ENCODE assay signal across 8 cellular contexts in the genomic region with DNA sequence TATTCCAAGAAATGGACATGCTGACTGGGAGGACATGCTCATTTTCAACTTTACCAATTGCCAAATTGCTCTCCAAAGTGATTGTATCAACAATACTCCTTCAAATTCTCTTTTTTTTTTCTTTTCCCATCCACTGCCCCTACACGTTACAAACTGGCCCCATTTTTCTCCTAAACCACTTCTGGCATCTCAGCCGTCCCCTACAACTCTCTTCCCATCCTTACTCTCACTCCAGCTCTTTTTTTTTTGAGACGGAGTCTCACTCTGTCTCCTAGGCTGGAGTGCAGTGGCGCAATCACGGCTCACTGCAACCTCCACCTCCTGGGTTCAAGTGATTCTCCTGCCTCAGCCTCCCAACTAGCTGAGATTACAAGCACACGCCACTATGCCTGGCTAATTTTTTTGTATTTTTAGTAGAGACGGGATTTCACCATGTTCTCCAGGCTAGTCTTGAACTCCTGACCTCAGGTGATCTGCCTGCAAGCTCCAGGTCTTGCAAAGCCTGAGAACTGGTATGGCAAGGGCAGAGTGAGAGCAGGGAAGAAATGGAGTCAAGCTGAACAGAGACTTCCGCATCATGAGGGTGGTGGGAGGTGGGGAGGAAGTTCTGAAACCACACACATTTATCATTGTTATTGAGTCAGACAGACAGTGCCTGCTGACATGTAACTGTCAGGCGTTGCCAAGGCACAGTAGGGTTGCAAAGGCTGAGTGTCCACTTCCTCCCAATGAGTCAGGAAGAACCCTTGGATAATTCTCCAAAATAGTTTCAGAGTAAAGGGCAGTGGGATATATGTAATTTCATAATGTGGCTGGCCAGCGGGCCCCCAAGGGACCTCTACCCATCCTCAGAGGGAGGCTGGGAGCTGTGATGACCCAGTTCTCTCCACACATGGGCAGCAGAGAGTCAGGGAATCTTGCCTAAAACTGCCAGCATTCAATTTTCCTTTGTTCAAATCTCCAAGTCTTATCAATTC. TPM values are rescaled to one million over a fixed set of nuclear protein-coding genes. Genes with fewer than 3 reads are reported as not detected.
DNase-seq lines count a peak whose midpoint lies in the region; ATAC-seq, FAIRE-seq and TF ChIP-seq lines count a peak whose summit lies in the region.

No MANE protein-coding gene starts in this region.

- no peaks in the 10 kb centered on the region for H4K20me1 ChIP-seq in keratinocyte (ENCODE audit: control insufficient read depth, extremely low read depth, insufficient read depth, low read length)

- H3K4me3 ChIP-seq in keratinocyte (ENCODE audit: control insufficient read depth in 2 of 3, extremely low read depth in 1 of 3, insufficient read depth in 2 of 3, low read depth in 1 of 3, low read length in 3 of 3): no peak overlapping the region

- peaks cover 20% of the 10 kb centered on the region for H3K4me1 Mint-ChIP-seq in activated naive CD8-positive, alpha-beta T cell treated with anti-CD3 and anti-CD28 coated beads for 36 hours

- peaks cover 13% of the 10 kb centered on the region for H3K4me1 ChIP-seq in keratinocyte (ENCODE audit: control insufficient read depth, extremely low read depth, insufficient read depth, low read length)

- H3K27ac Mint-ChIP-seq in activated naive CD8-positive, alpha-beta T cell treated with anti-CD3 and anti-CD28 coated beads for 36 hours: peak overlapping the region; percentile 57

- peak overlapping the region; percentile 30 for H3K4me3 Mint-ChIP-seq in activated naive CD8-positive, alpha-beta T cell treated with anti-CD3 and anti-CD28 coated beads for 36 hours

- H3K36me3 Mint-ChIP-seq in activated naive CD8-positive, alpha-beta T cell treated with anti-CD3 and anti-CD28 coated beads for 36 hours: peaks cover 3% of the 10 kb centered on the region

- no peaks in the 10 kb centered on the region for H3K27me3 ChIP-seq in keratinocyte (ENCODE audit: control insufficient read depth, extremely low read depth, insufficient read depth, low read length)

- H3K9me3 ChIP-seq in keratinocyte (ENCODE audit: control insufficient read depth, low read depth, low read length): no peaks in the 10 kb centered on the region

- in situ Hi-C loops in G401 (cut with HindIII; ENCODE audit: low sequenced_read_pairs): no loop called here

- DNase-seq in GM03348 (ENCODE audit: low spot score): peak; percentile 88
- DNase-seq in SW480 (ENCODE audit: low spot score): peak; percentile 40
- peak; percentile 61 for DNase-seq in activated naive CD8-positive, alpha-beta T cell treated with anti-CD3 and anti-CD28 coated beads for 36 hours
- DNase-seq in keratinocyte (ENCODE audit: low read depth, low spot score): no peak
- peak; percentile 27 for DNase-seq in stimulated activated CD8-positive, alpha-beta memory T cell treated with anti-CD3 and anti-CD28 coated beads, Interleukin-15, amount 100 ng/mL, for 1 hour (ENCODE audit: low read depth)
- DNase-seq in G401 (ENCODE audit: low spot score): no peak
- no peak for DNase-seq in NCI-H526 treated with DMSO at 0.1 percent for 48 hours (lab: John Stamatoyannopoulos, UW)

- H3K79me2 ChIP-seq in keratinocyte (ENCODE audit: control insufficient read depth, insufficient read depth, low read length): no peaks in the 10 kb centered on the region

- peak overlapping the region; percentile 1 for H2AFZ ChIP-seq in keratinocyte (ENCODE audit: control insufficient read depth, low read length)

- peak; percentile 83 for ATAC-seq in HG03175 (IDR thresholded peaks at IDR 0.05; ENCODE audit: unreplicated experiment)

- peaks cover 2% of the 10 kb centered on the region for H3K9me1 ChIP-seq in keratinocyte (ENCODE audit: control insufficient read depth, extremely low read depth, insufficient read depth, low read length)

- no peaks in the 10 kb centered on the region for H3K36me3 ChIP-seq in keratinocyte (ENCODE audit: control insufficient read depth in 2 of 2, extremely low read depth in 1 of 2, insufficient read depth in 2 of 2, low read length in 2 of 2)

- dilution Hi-C loops in keratinocyte (cut with MboI; ENCODE audit: extremely low pct_ligation_motif_present, low sequenced_read_pairs): no loop called here

- no peaks in the 10 kb centered on the region for H3K9me3 Mint-ChIP-seq in activated naive CD8-positive, alpha-beta T cell treated with anti-CD3 and anti-CD28 coated beads for 36 hours

- FAIRE-seq in keratinocyte (lab: Jason Lieb, UNC): peak; percentile 93

- H3K4me2 ChIP-seq in keratinocyte (ENCODE audit: control insufficient read depth, extremely low read depth, insufficient read depth, low read depth, low read length): peak overlapping the region; percentile 63

- TF ChIP-seq CTCF in keratinocyte (optimal IDR thresholded peaks at IDR 0.05 in 1 of 3, IDR thresholded peaks at IDR 0.05 in 1 of 3, conservative IDR thresholded peaks at IDR 0.05 in 1 of 3; ENCODE audit: extremely low read depth in 1 of 3, insufficient read depth in 2 of 3, low read length in 3 of 3): peak; percentile 25 to 33 (median 29)

- peak overlapping the region; percentile 72 for H3K27ac ChIP-seq in keratinocyte (ENCODE audit: control insufficient read depth, insufficient read depth, low read length)

- H3K9ac ChIP-seq in keratinocyte (ENCODE audit: control insufficient read depth, extremely low read depth, insufficient read depth, low read length): peak overlapping the region; percentile 38

- no peaks in the 10 kb centered on the region for H3K27me3 Mint-ChIP-seq in activated naive CD8-positive, alpha-beta T cell treated with anti-CD3 and anti-CD28 coated beads for 36 hours

RNA-seq across cellular contexts. Expression of a gene that starts 17.4 kb away (rescaled TPM):
- not detected for total RNA-seq in activated naive CD8-positive, alpha-beta T cell treated with anti-CD3 and anti-CD28 coated beads for 36 hours
- not detected in 3 replicates for polyA plus RNA-seq in keratinocyte
- polyA plus RNA-seq in keratinocyte (2011; ENCODE audit: low read depth): not detected
- polyA plus RNA-seq in keratinocyte (2011; cell fraction: cytosol; rRNA removed): not detected in 2 replicates
- polyA plus RNA-seq in keratinocyte (2011; cell fraction: nucleus; rRNA removed): not detected in 2 replicates
- not detected in 2 replicates for polyA plus RNA-seq in keratinocyte (2012; ENCODE audit: low replicate concordance)
- not detected in 3 replicates for polyA minus RNA-seq in keratinocyte
- polyA minus RNA-seq in keratinocyte (2011; cell fraction: cytosol; rRNA and poly(A)+ RNA removed): not detected
- polyA minus RNA-seq in keratinocyte (2011; cell fraction: nucleus; rRNA and poly(A)+ RNA removed): not detected in 2 replicates
- total RNA-seq in G401 (2014; rRNA removed; shearing (Covaris generic)): not detected in 2 replicates

RNA-seq across cellular contexts. Expression of a gene that starts 33.6 kb away (rescaled TPM):
- total RNA-seq in activated naive CD8-positive, alpha-beta T cell treated with anti-CD3 and anti-CD28 coated beads for 36 hours: 100 to 1,000 TPM; 301 to 302 TPM
- 291 to 499 TPM (median 312 TPM) in 3 replicates for polyA plus RNA-seq in keratinocyte
- polyA plus RNA-seq in keratinocyte (2011; ENCODE audit: low read depth): 195 TPM
- 242 and 602 TPM in 2 replicates for polyA plus RNA-seq in keratinocyte (2011; cell fraction: cytosol; rRNA removed)
- polyA plus RNA-seq in keratinocyte (2011; cell fraction: nucleus; rRNA removed): 229 and 267 TPM in 2 replicates
- 281 and 347 TPM in 2 replicates for polyA plus RNA-seq in keratinocyte (2012; ENCODE audit: low replicate concordance)
- 179 to 521 TPM (median 360 TPM) in 3 replicates for polyA minus RNA-seq in keratinocyte
- polyA minus RNA-seq in keratinocyte (2011; cell fraction: cytosol; rRNA and poly(A)+ RNA removed): 262 TPM
- 79.0 and 142 TPM in 2 replicates for polyA minus RNA-seq in keratinocyte (2011; cell fraction: nucleus; rRNA and poly(A)+ RNA removed)
- total RNA-seq in G401 (2014; rRNA removed; shearing (Covaris generic)): 320 and 358 TPM in 2 replicates

RNA-seq across cellular contexts. Expression of a gene that starts 42.0 kb away (rescaled TPM):
- total RNA-seq in activated naive CD8-positive, alpha-beta T cell treated with anti-CD3 and anti-CD28 coated beads for 36 hours: not detected
- polyA plus RNA-seq in keratinocyte: not detected in 3 replicates
- not detected for polyA plus RNA-seq in keratinocyte (2011; ENCODE audit: low read depth)
- polyA plus RNA-seq in keratinocyte (2011; cell fraction: cytosol; rRNA removed): not detected in 2 replicates
- polyA plus RNA-seq in keratinocyte (2011; cell fraction: nucleus; rRNA removed): not detected in 2 replicates
- not detected in 2 replicates for polyA plus RNA-seq in keratinocyte (2012; ENCODE audit: low replicate concordance)
- polyA minus RNA-seq in keratinocyte: not detected in 3 replicates
- not detected for polyA minus RNA-seq in keratinocyte (2011; cell fraction: cytosol; rRNA and poly(A)+ RNA removed)
- not detected in 2 replicates for polyA minus RNA-seq in keratinocyte (2011; cell fraction: nucleus; rRNA and poly(A)+ RNA removed)
- total RNA-seq in G401 (2014; rRNA removed; shearing (Covaris generic)): not detected in 2 replicates

Comparison
In these comparisons a context has a peak if more than half of its experiments do, and no peak if none do; other contexts are left out.
1. DNase-seq: peak in GM03348 (single experiment), SW480 (single experiment), activated naive CD8-positive, alpha-beta T cell treated with anti-CD3 and anti-CD28 coated beads for 36 hours (single experiment) and stimulated activated CD8-positive, alpha-beta memory T cell treated with anti-CD3 and anti-CD28 coated beads, Interleukin-15, amount 100 ng/mL, for 1 hour (single experiment); none in keratinocyte (single experiment), G401 (single experiment) and NCI-H526 treated with DMSO at 0.1 percent for 48 hours (single experiment).